15 cellular contexts compared by ENCODE assay signal in genomic region chr19:29454109-29454508, GRCh38.
DNase-seq lines count a peak whose midpoint lies in the region; ATAC-seq and TF ChIP-seq lines count a peak whose summit lies in the region.
"Had no signal": no experiment of that assay in that cellular context is flagged by ENCODE, and none has a peak within 500 bp of the region (broad histone marks: within the 10 kb centered on the region; RNA-seq: fewer than 3 reads in every experiment).

No MANE protein-coding gene starts in this region.

- no peak overlapping the region for H3K27ac Mint-ChIP-seq in activated CD8-positive, alpha-beta memory T cell treated with anti-CD3 and anti-CD28 coated beads, Interleukin-2, amount 10 ng/mL, durations not matched to agents 7 days and 5 days
- H3K27ac Mint-ChIP-seq in endodermal cell (no peak overlapping the region), progenitor cell of endocrine pancreas (no peak overlapping the region)

- no peaks in the 10 kb centered on the region for H3K4me1 Mint-ChIP-seq in activated CD8-positive, alpha-beta memory T cell treated with anti-CD3 and anti-CD28 coated beads, Interleukin-2, amount 10 ng/mL, durations not matched to agents 7 days and 5 days
- H3K4me1 Mint-ChIP-seq in endodermal cell (no peaks in the 10 kb centered on the region), progenitor cell of endocrine pancreas (ENCODE audit: low read depth) (no peaks in the 10 kb centered on the region)

- peaks cover 13% of the 10 kb centered on the region for H3K9me3 ChIP-seq in endodermal cell (ENCODE audit: control insufficient read depth, low read length)

- DNase-seq in activated CD8-positive, alpha-beta memory T cell treated with anti-CD3 and anti-CD28 coated beads, Interleukin-2, amount 10 ng/mL, durations not matched to agents 7 days and 5 days, result peak; percentile 3
- DNase-seq in activated CD8-positive, alpha-beta memory T cell treated with anti-CD3 and anti-CD28 coated beads, Interleukin-2, amount 50 U/mL, for 4 hours, result no peak
- peak; percentile 13 for DNase-seq in endodermal cell
- peak; percentile 1 for DNase-seq in mucosa of gallbladder (ENCODE audit: low spot score)
- no peak for DNase-seq in NCI-H2081 treated with DMSO at 0.1 percent for 48 hours (lab: John Stamatoyannopoulos, UW)
- DNase-seq in SK-N-DZ (ENCODE audit: low spot score), result no peak
- no peak for DNase-seq in progenitor cell of endocrine pancreas (ENCODE audit: low spot score, unreplicated experiment)
- DNase-seq: KBM-7; NCI-H1105 treated with DMSO at 0.1 percent for 48 hours; NCI-H146; NCI-H1930; NCI-H446 treated with DMSO at 0.1 percent for 48 hours; NCI-H526; NK-92 treated with Interleukin-12 subunit alpha and Interleukin-12 subunit beta, amount 100 ng/mL, for 24 hours; PC-3 had no signal

- H3K27me3 ChIP-seq in endodermal cell (ENCODE audit: control insufficient read depth, insufficient read depth, low read length, poor library complexity, severe bottlenecking), result no peaks in the 10 kb centered on the region

- 89 to 99% methylated on average over 12 to 15 of the region's 15 CpGs for WGBS in endodermal cell (ENCODE audit: insufficient coverage in 1 of 2, insufficient read length in 1 of 2), 2 experiments

- no peaks in the 10 kb centered on the region for H3K36me3 Mint-ChIP-seq in activated CD8-positive, alpha-beta memory T cell treated with anti-CD3 and anti-CD28 coated beads, Interleukin-2, amount 10 ng/mL, durations not matched to agents 7 days and 5 days
- H3K36me3 Mint-ChIP-seq in endodermal cell (ENCODE audit: low read depth) (no peaks in the 10 kb centered on the region), progenitor cell of endocrine pancreas (ENCODE audit: insufficient read depth) (no peaks in the 10 kb centered on the region)

- no peak for ATAC-seq in activated CD8-positive, alpha-beta memory T cell treated with anti-CD3 and anti-CD28 coated beads, Interleukin-2, amount 10 ng/mL, durations not matched to agents 7 days and 5 days
- ATAC-seq: PC-3 had no signal

- no peaks in the 10 kb centered on the region for H3K4me1 ChIP-seq in endodermal cell (ENCODE audit: control insufficient read depth, insufficient read depth, low read length)

- H3K4me3 Mint-ChIP-seq in activated CD8-positive, alpha-beta memory T cell treated with anti-CD3 and anti-CD28 coated beads, Interleukin-2, amount 10 ng/mL, durations not matched to agents 7 days and 5 days, result no peak overlapping the region
- no peak overlapping the region for H3K4me3 Mint-ChIP-seq in endodermal cell
- no peak overlapping the region for H3K4me3 Mint-ChIP-seq in progenitor cell of endocrine pancreas (ENCODE audit: low read depth)

- TF ChIP-seq CTCF in endodermal cell (conservative IDR thresholded peaks at IDR 0.05), result no peak
- TF ChIP-seq CTCF in progenitor cell of endocrine pancreas (IDR thresholded peaks at IDR 0.05; ENCODE audit: unreplicated experiment), result no peak

- H3K9me3 Mint-ChIP-seq in activated CD8-positive, alpha-beta memory T cell treated with anti-CD3 and anti-CD28 coated beads, Interleukin-2, amount 10 ng/mL, durations not matched to agents 7 days and 5 days (ENCODE audit: low read depth), result peaks cover 9% of the 10 kb centered on the region
- H3K9me3 Mint-ChIP-seq in endodermal cell (peaks cover 8% of the 10 kb centered on the region), progenitor cell of endocrine pancreas (ENCODE audit: low read depth) (no peaks in the 10 kb centered on the region)

- H3K27ac ChIP-seq in endodermal cell (ENCODE audit: low read depth, low read length), result no peak overlapping the region

- CTCF ChIA-PET in activated CD8-positive, alpha-beta memory T cell treated with anti-CD3 and anti-CD28 coated beads, Interleukin-2, amount 10 ng/mL, durations not matched to agents 7 days and 5 days (lab: Charles Lee), result no interaction called here

- no peak overlapping the region for H3K9ac ChIP-seq in endodermal cell (ENCODE audit: extremely low read depth, low read length, poor library complexity, severe bottlenecking)

- H3K36me3 ChIP-seq in endodermal cell (ENCODE audit: control insufficient read depth, insufficient read depth, low read length), result no peaks in the 10 kb centered on the region

- H3K4me3 ChIP-seq in endodermal cell (ENCODE audit: low read length), result no peak overlapping the region

- no peaks in the 10 kb centered on the region for H3K27me3 Mint-ChIP-seq in activated CD8-positive, alpha-beta memory T cell treated with anti-CD3 and anti-CD28 coated beads, Interleukin-2, amount 10 ng/mL, durations not matched to agents 7 days and 5 days
- peaks cover 19% of the 10 kb centered on the region for H3K27me3 Mint-ChIP-seq in endodermal cell (ENCODE audit: insufficient read depth)
- H3K27me3 Mint-ChIP-seq in progenitor cell of endocrine pancreas, result peaks cover 39% of the 10 kb centered on the region

Comparison
In these comparisons a context has a peak if more than half of its experiments do, and no peak if none do; other contexts are left out.
1. DNase-seq: peak in activated CD8-positive, alpha-beta memory T cell treated with anti-CD3 and anti-CD28 coated beads, Interleukin-2, amount 10 ng/mL, durations not matched to agents 7 days and 5 days (single experiment), endodermal cell (single experiment) and mucosa of gallbladder (single experiment); none in activated CD8-positive, alpha-beta memory T cell treated with anti-CD3 and anti-CD28 coated beads, Interleukin-2, amount 50 U/mL, for 4 hours (single experiment), NCI-H2081 treated with DMSO at 0.1 percent for 48 hours (single experiment), SK-N-DZ (single experiment) and progenitor cell of endocrine pancreas (single experiment).